2 cellular contexts compared by ENCODE assay signal in genomic region chr12:55834400-55834799, GRCh38. TPM values are rescaled to one million over a fixed set of nuclear protein-coding genes. Genes with fewer than 3 reads are reported as not detected.
"Had no signal": no experiment of that assay in that cellular context is flagged by ENCODE, and none has a peak within 500 bp of the region (broad histone marks: within the 10 kb centered on the region; RNA-seq: fewer than 3 reads in every experiment).

No MANE protein-coding gene starts in this region.

RNA-seq across cellular contexts. Expression of gene MMP19, which starts 8.3 kb away (rescaled TPM):
- total RNA-seq: OCI-LY7, SK-MEL-5 had no signal
